Comparison of ENCODE assay signal across 8 cellular contexts in genomic region chr10:68327889-68328786, GRCh38. TPM values are rescaled to one million over a fixed set of nuclear protein-coding genes. Genes with fewer than 3 reads are reported as not detected.
DNase-seq lines count a peak whose midpoint lies in the region; ATAC-seq, FAIRE-seq and TF ChIP-seq lines count a peak whose summit lies in the region.

No MANE protein-coding gene starts in this region.

- intact Hi-C loops in K562 (cut with micrococcal nuclease), result no loop called here

- CTCF ChIA-PET in activated naive CD4-positive, alpha-beta T cell treated with anti-CD3 and anti-CD28 coated beads, Interleukin-2, amount 10 ng/mL, durations not matched to agents 7 days and 5 days (lab: Charles Lee), result interaction anchor here (0.7 kb wide), 1 partner anchor 311 kb away, joined by 3 read pairs; no protein-coding TSS in a partner anchor
- CTCF ChIA-PET in K562 (lab: Yijun Ruan, JAX; ENCODE audit: low intra/inter-chr PET ratio), result interaction anchor here (0.6 kb wide), 1 partner anchor 674 kb away, joined by 5 read pairs; no protein-coding TSS in a partner anchor

- no peak; the same call in 1 of the 2 replicates for TF ChIP-seq POLR2A in K562 (conservative IDR thresholded peaks at IDR 0.05)

- H3K36me3 Mint-ChIP-seq in activated naive CD4-positive, alpha-beta T cell treated with anti-CD3 and anti-CD28 coated beads, Interleukin-2, amount 10 ng/mL, durations not matched to agents 7 days and 5 days, result peaks cover 13% of the 10 kb centered on the region

- H3K27ac ChIP-seq in K562 (ENCODE audit: extremely low read depth, low read depth, low read length), result no peak overlapping the region
- H3K27ac ChIP-seq in thoracic aorta, result peak overlapping the region; percentile 37 to 99

- H3K4me3 Mint-ChIP-seq in activated naive CD4-positive, alpha-beta T cell treated with anti-CD3 and anti-CD28 coated beads, Interleukin-2, amount 10 ng/mL, durations not matched to agents 7 days and 5 days, result no peak overlapping the region

- peaks cover 2% of the 10 kb centered on the region; the same call in 1 of the 3 replicates for H3K36me3 ChIP-seq in K562 (ENCODE audit: control insufficient read depth, insufficient read depth, low read length)
- H3K36me3 ChIP-seq in thoracic aorta, result no peaks in the 10 kb centered on the region

- H3K27me3 ChIP-seq in K562 (ENCODE audit: control insufficient read depth in 2 of 2, insufficient read depth in 2 of 2, low read length in 2 of 2), result no peaks in the 10 kb centered on the region
- H3K27me3 ChIP-seq in thoracic aorta (replicated peaks; ENCODE audit: insufficient read depth), result no peaks in the 10 kb centered on the region

- peaks cover 24% of the 10 kb centered on the region for H3K79me2 ChIP-seq in K562 (ENCODE audit: control insufficient read depth, insufficient read depth, low read length)

- 0 out of 6 replicates have a peak, but pooled peaks of 1 of the 3 experiments have one; percentile 3 for TF ChIP-seq CTCF in K562 (IDR thresholded peaks at IDR 0.05 in 2 of 3, conservative IDR thresholded peaks at IDR 0.05 in 1 of 3; ENCODE audit: insufficient read depth in 2 of 3, low read depth in 1 of 3, low read length in 3 of 3)
- no peak for TF ChIP-seq CTCF in thoracic aorta (IDR thresholded peaks at IDR 0.05)

- no peak overlapping the region for H3K4me3 ChIP-seq in K562
- H3K4me3 ChIP-seq in thoracic aorta, result peak overlapping the region; percentile 48

- no peaks in the 10 kb centered on the region; the same call in 1 of the 2 replicates for H4K20me1 ChIP-seq in K562 (replicated peaks; ENCODE audit: control insufficient read depth, insufficient read depth, low read length)

- no peak for TF ChIP-seq EP300 in K562 (IDR thresholded peaks at IDR 0.05; ENCODE audit: low read length)

- H3K4me1 ChIP-seq in K562 (replicated peaks in 1 of 2; ENCODE audit: control insufficient read depth in 2 of 2, insufficient read depth in 2 of 2, low read length in 2 of 2) (peaks cover 17 to 20% of the 10 kb centered on the region in 2 experiments), thoracic aorta (ENCODE audit: control insufficient read depth in 1 of 2, low read depth in 2 of 2) (peaks cover 0 to 25% of the 10 kb centered on the region in 2 donors)

- H2AFZ ChIP-seq in K562 (ENCODE audit: low read depth, low read length), result peak overlapping the region; percentile 72

- H3K9ac ChIP-seq in K562 (ENCODE audit: insufficient read depth in 1 of 2, low read depth in 2 of 2, low read length in 2 of 2), result peak overlapping the region in 1 of 2 experiments; percentile 27; a peak in 2 of 4 replicates

- POLR2A ChIA-PET in K562 (lab: Yijun Ruan, JAX), result no interaction called here

- peaks cover 14% of the 10 kb centered on the region for H3K27me3 Mint-ChIP-seq in activated naive CD4-positive, alpha-beta T cell treated with anti-CD3 and anti-CD28 coated beads, Interleukin-2, amount 10 ng/mL, durations not matched to agents 7 days and 5 days

- H3K9me1 ChIP-seq in K562 (ENCODE audit: control insufficient read depth, insufficient read depth, low read length), result no peaks in the 10 kb centered on the region

- no TSS peak for BruUV-seq in K562 (replicated peaks; lab: Mats Ljungman, UMichigan)

- H3K9me3 Mint-ChIP-seq in activated naive CD4-positive, alpha-beta T cell treated with anti-CD3 and anti-CD28 coated beads, Interleukin-2, amount 10 ng/mL, durations not matched to agents 7 days and 5 days, result no peaks in the 10 kb centered on the region

- peak overlapping the region; percentile 2 for H3K27ac Mint-ChIP-seq in activated naive CD4-positive, alpha-beta T cell treated with anti-CD3 and anti-CD28 coated beads, Interleukin-2, amount 10 ng/mL, durations not matched to agents 7 days and 5 days

- in situ Hi-C loops in K562 (cut with MboI), result loop anchor here (10.0 kb wide), 1 partner anchor 453 kb away; no protein-coding TSS in a partner anchor

- no peaks in the 10 kb centered on the region for H3K9me3 ChIP-seq in K562 (replicated peaks; ENCODE audit: control insufficient read depth, insufficient read depth, low read depth, low read length)
- H3K9me3 ChIP-seq in thoracic aorta, result no peaks in the 10 kb centered on the region

- peaks cover 26% of the 10 kb centered on the region for H3K4me1 Mint-ChIP-seq in activated naive CD4-positive, alpha-beta T cell treated with anti-CD3 and anti-CD28 coated beads, Interleukin-2, amount 10 ng/mL, durations not matched to agents 7 days and 5 days

- no peak for FAIRE-seq in K562 (lab: Jason Lieb, UNC)

- WGBS in K562 (ENCODE audit: insufficient coverage, low coverage, missing lambda C conversion rate), result 6% methylated on average over 4 of the region's 4 CpGs

- no peak; a peak in 1 of 4 replicates for TF ChIP-seq RAD21 in K562 (CRISPR knock-in tag; conservative IDR thresholded peaks at IDR 0.05 in 1 of 2, IDR thresholded peaks at IDR 0.05 in 1 of 2)

- ATAC-seq in K562 (no peak), thoracic aorta (ENCODE audit: insufficient number of reproducible peaks, low FRiP score, low read depth) (no peak), HG03469 (IDR thresholded peaks at IDR 0.05; ENCODE audit: unreplicated experiment) (no peak), GM21423 (IDR thresholded peaks at IDR 0.05; ENCODE audit: unreplicated experiment) (no peak)

- peak overlapping the region; percentile 16; the same call in 1 of the 2 replicates for H3K4me2 ChIP-seq in K562 (ENCODE audit: insufficient read depth, low read length)

- DNase-seq in activated naive CD4-positive, alpha-beta T cell treated with anti-CD3 and anti-CD28 coated beads, Interleukin-2, amount 10 ng/mL, durations not matched to agents 7 days and 5 days, result no peak
- DNase-seq in activated naive CD4-positive, alpha-beta T cell (lab: John Stamatoyannopoulos, UW), result no peak
- peak; percentile 63 for DNase-seq in NCI-H226
- no peak for DNase-seq in K562 (ENCODE audit: extremely low read depth in 1 of 4, low spot score in 3 of 4)
- peak; percentile 64 for DNase-seq in kidney tubule cell (ENCODE audit: low spot score)
- DNase-seq in thoracic aorta (ENCODE audit: low spot score), result no peak

TF ChIP-seq in K562, 482 proteins besides CTCF, POLR2A, EP300 and RAD21 (continues in another document):
- no peak for TF ChIP-seq E2F8 (IDR thresholded peaks at IDR 0.05; ENCODE audit: low read depth, partially characterized antibody)

RNA-seq across cellular contexts. Expression of gene HNRNPH3, which starts 3.7 kb away (rescaled TPM):
- total RNA-seq in K562 (2011; cell fraction: chromatin; rRNA removed; ENCODE audit: low replicate concordance), result 62.9 and 248 TPM in 2 replicates
- total RNA-seq in K562 (2011; cell fraction: nucleolus; rRNA removed), result 23.0 and 31.5 TPM in 2 replicates
- 90.9 and 129 TPM in 2 replicates for total RNA-seq in K562 (2011; cell fraction: nucleoplasm; rRNA removed)
- total RNA-seq in K562 (2014; rRNA removed), result 68.9 and 88.0 TPM in 2 replicates
- 52.8 and 72.3 TPM in 2 replicates for total RNA-seq in K562 (2014; rRNA removed; fragmentation: Illumina TruSeq; extraction: Trizol)
- total RNA-seq in K562 (2015; rRNA removed; fragmentation: Illumina TruSeq; extraction: Trizol), result 60.8 and 61.5 TPM in 2 replicates
- 162 and 170 TPM in 2 replicates for total RNA-seq in K562 (2021)
- 97.5 and 152 TPM in 2 replicates for polyA plus RNA-seq in K562 (2011; rRNA removed)
- polyA plus RNA-seq in K562 (2011; cell fraction: cytosol; rRNA removed), result 24.1 and 54.7 TPM in 2 replicates
- 65.4 and 82.8 TPM in 2 replicates for polyA plus RNA-seq in K562 (2011; cell fraction: nucleus; rRNA removed)
- polyA plus RNA-seq in K562 (2012), result 163 and 412 TPM in 2 replicates
- 468 and 562 TPM in 2 replicates for polyA plus RNA-seq in K562 (2014; fragmentation: Illumina TruSeq; extraction: Trizol)
- 100 to 1,000 TPM; 129 to 208 TPM for polyA plus RNA-seq in K562 (2014; fragmentation: Nextera tagmentation; extraction: Ambion mirVana)
- polyA plus RNA-seq in K562 (2014; rRNA removed), result 371 and 431 TPM in 2 replicates
- polyA minus RNA-seq in K562 (2011; rRNA and poly(A)+ RNA removed), result 225 and 315 TPM in 2 replicates
- polyA minus RNA-seq in K562 (2011; cell fraction: cytosol; rRNA and poly(A)+ RNA removed), result 50.4 and 63.2 TPM in 2 replicates
- 58.3 and 78.0 TPM in 2 replicates for polyA minus RNA-seq in K562 (2011; cell fraction: nucleus; rRNA and poly(A)+ RNA removed)
- total RNA-seq in thoracic aorta, result 10 to 100 TPM; 47.1 to 68.7 TPM

RNA-seq across cellular contexts. Expression of gene PBLD, which starts 4.6 kb away (rescaled TPM):
- total RNA-seq in K562 (2011; cell fraction: chromatin; rRNA removed; ENCODE audit: low replicate concordance), result 3.8 and 5.0 TPM in 2 replicates
- total RNA-seq in K562 (2011; cell fraction: nucleolus; rRNA removed), result 1.8 and 2.3 TPM in 2 replicates
- 4.3 and 9.5 TPM in 2 replicates for total RNA-seq in K562 (2011; cell fraction: nucleoplasm; rRNA removed)
- 1.7 and 2.6 TPM in 2 replicates for total RNA-seq in K562 (2014; rRNA removed)
- total RNA-seq in K562 (2014; rRNA removed; fragmentation: Illumina TruSeq; extraction: Trizol), result 4.3 and 4.8 TPM in 2 replicates
- 2.0 and 2.7 TPM in 2 replicates for total RNA-seq in K562 (2015; rRNA removed; fragmentation: Illumina TruSeq; extraction: Trizol)
- 2.2 and 2.5 TPM in 2 replicates for total RNA-seq in K562 (2021)
- polyA plus RNA-seq in K562 (2011; rRNA removed), result 1.2 and 1.8 TPM in 2 replicates
- 0.22 and 0.68 TPM in 2 replicates for polyA plus RNA-seq in K562 (2011; cell fraction: cytosol; rRNA removed)
- 2.0 and 2.1 TPM in 2 replicates for polyA plus RNA-seq in K562 (2011; cell fraction: nucleus; rRNA removed)
- 2.0 and 3.0 TPM in 2 replicates for polyA plus RNA-seq in K562 (2012)
- 2.8 and 3.3 TPM in 2 replicates for polyA plus RNA-seq in K562 (2014; fragmentation: Illumina TruSeq; extraction: Trizol)
- 1 to 10 TPM; 1.7 to 2.1 TPM for polyA plus RNA-seq in K562 (2014; fragmentation: Nextera tagmentation; extraction: Ambion mirVana)
- polyA plus RNA-seq in K562 (2014; rRNA removed), result 2.7 and 2.9 TPM in 2 replicates
- 0.53 and 0.81 TPM in 2 replicates for polyA minus RNA-seq in K562 (2011; rRNA and poly(A)+ RNA removed)
- polyA minus RNA-seq in K562 (2011; cell fraction: cytosol; rRNA and poly(A)+ RNA removed), result 0.76 TPM in 1 of 2 replicates, not detected in the other
- polyA minus RNA-seq in K562 (2011; cell fraction: nucleus; rRNA and poly(A)+ RNA removed), result 0.94 and 1.7 TPM in 2 replicates
- 1 to 10 TPM; 8.0 to 9.5 TPM for total RNA-seq in thoracic aorta

Comparison
In these comparisons a context has a peak if more than half of its experiments do, and no peak if none do; other contexts are left out.
1. DNase-seq: peak in NCI-H226 (single experiment) and kidney tubule cell (single experiment); none in activated naive CD4-positive, alpha-beta T cell treated with anti-CD3 and anti-CD28 coated beads, Interleukin-2, amount 10 ng/mL, durations not matched to agents 7 days and 5 days (single experiment), activated naive CD4-positive, alpha-beta T cell (0 of 4), K562 (0 of 4) and thoracic aorta (single experiment).